In the genomic region with DNA sequence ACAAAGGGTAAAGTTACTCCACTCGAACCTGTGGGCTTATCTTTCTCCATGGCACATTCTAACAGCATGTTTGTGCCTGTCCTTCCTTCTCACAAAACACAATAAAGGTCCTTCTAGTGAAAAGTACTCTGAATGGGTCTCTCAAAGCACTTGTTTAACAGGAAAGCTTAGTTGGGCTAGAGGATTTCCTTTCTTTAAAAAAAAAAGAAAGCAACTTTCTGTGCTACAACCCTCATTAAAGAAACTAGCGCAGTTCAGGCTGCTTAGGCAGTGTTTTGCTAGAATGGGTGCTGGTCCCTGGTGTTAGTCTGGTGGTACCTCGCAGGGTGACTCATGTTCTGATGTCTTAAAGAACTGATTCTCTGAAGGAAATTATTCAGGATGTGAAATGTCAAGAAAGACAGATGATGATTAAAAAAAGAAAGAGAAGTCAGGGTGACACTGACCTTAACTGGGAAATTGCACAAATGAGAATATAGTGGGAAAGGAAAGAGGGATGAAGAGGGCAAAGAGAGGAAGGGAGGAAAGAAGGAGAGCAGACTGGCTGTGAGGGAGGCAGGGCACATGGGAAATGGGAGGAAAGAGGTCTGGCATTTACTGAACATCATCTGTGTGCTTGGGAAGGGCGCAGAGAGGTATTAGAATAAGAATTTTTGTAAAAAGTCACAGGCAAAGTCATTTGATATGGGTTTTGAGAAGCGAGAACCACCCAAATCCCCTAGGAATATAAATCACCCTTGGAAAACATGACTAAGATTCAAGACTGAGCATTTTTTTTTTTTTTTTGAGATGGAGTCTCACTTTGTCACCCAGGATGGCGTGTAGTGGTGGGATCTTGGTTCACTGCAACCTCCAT, we compare ENCODE assay signal across 9 cellular contexts.
DNase-seq lines count a peak whose midpoint lies in the region; ATAC-seq, FAIRE-seq and TF ChIP-seq lines count a peak whose summit lies in the region.
"Had no signal": no experiment of that assay in that cellular context is flagged by ENCODE, and none has a peak within 500 bp of the region (broad histone marks: within the 10 kb centered on the region; RNA-seq: fewer than 3 reads in every experiment).

No MANE protein-coding gene starts in this region.

- no peak overlapping the region for H3K4me3 ChIP-seq in astrocyte (ENCODE audit: insufficient read depth, low read depth, low read length)

- FAIRE-seq in HTR-8/SVneo (lab: Jason Lieb, UNC): no peak
- no peak for FAIRE-seq in astrocyte (lab: Jason Lieb, UNC)

- peaks cover 8% of the 10 kb centered on the region for H3K4me1 Mint-ChIP-seq in astrocyte (ENCODE audit: low read depth, unreplicated experiment)
- H3K4me1 Mint-ChIP-seq in stimulated activated naive B cell treated with anti-CD40 and anti-IgM and Interleukin-4, amounts not matched to agents 10 μg/mL and 1 μg/mL and 100 μg/mL, for 72 hours: peaks cover 35 to 54% of the 10 kb centered on the region in 2 donors
- H3K4me1 Mint-ChIP-seq: brain had no signal

- peaks cover 2% of the 10 kb centered on the region for H3K9me3 Mint-ChIP-seq in astrocyte (ENCODE audit: unreplicated experiment)
- peaks cover 4 to 7% of the 10 kb centered on the region in 2 donors for H3K9me3 Mint-ChIP-seq in stimulated activated naive B cell treated with anti-CD40 and anti-IgM and Interleukin-4, amounts not matched to agents 10 μg/mL and 1 μg/mL and 100 μg/mL, for 72 hours

- H3K27ac ChIP-seq in astrocyte (ENCODE audit: low read depth, low read length): peak overlapping the region; percentile 43

- peak overlapping the region; percentile 72 for H3K4me2 ChIP-seq in astrocyte (ENCODE audit: low read length)

- no peak overlapping the region for H3K4me3 Mint-ChIP-seq in astrocyte (ENCODE audit: unreplicated experiment)
- H3K4me3 Mint-ChIP-seq in stimulated activated naive B cell treated with anti-CD40 and anti-IgM and Interleukin-4, amounts not matched to agents 10 μg/mL and 1 μg/mL and 100 μg/mL, for 72 hours: peak overlapping the region; percentile 27 to 57

- no peaks in the 10 kb centered on the region for H3K27me3 Mint-ChIP-seq in astrocyte (ENCODE audit: low read depth, unreplicated experiment)
- H3K27me3 Mint-ChIP-seq in stimulated activated naive B cell treated with anti-CD40 and anti-IgM and Interleukin-4, amounts not matched to agents 10 μg/mL and 1 μg/mL and 100 μg/mL, for 72 hours: no peaks in the 10 kb centered on the region
- H3K27me3 Mint-ChIP-seq: brain had no signal

- no peak for TF ChIP-seq CTCF in astrocyte (IDR thresholded peaks at IDR 0.05; ENCODE audit: insufficient read depth, low read depth, low read length)

- H3K36me3 ChIP-seq in astrocyte (ENCODE audit: insufficient read depth, low read length): peaks cover 24% of the 10 kb centered on the region

- no peaks in the 10 kb centered on the region for H3K27me3 ChIP-seq in astrocyte (ENCODE audit: insufficient read depth, low read length)

- H3K9ac ChIP-seq in astrocyte (ENCODE audit: low read length): peak overlapping the region; percentile 49

- H3K36me3 Mint-ChIP-seq in astrocyte (ENCODE audit: low read depth, unreplicated experiment): peaks cover 9% of the 10 kb centered on the region
- H3K36me3 Mint-ChIP-seq in stimulated activated naive B cell treated with anti-CD40 and anti-IgM and Interleukin-4, amounts not matched to agents 10 μg/mL and 1 μg/mL and 100 μg/mL, for 72 hours: peaks cover 0 to 13% of the 10 kb centered on the region in 2 donors

- H3K27ac Mint-ChIP-seq in astrocyte (ENCODE audit: unreplicated experiment): no peak overlapping the region
- peak overlapping the region; percentile 74 for H3K27ac Mint-ChIP-seq in stimulated activated naive B cell treated with anti-CD40 and anti-IgM and Interleukin-4, amounts not matched to agents 10 μg/mL and 1 μg/mL and 100 μg/mL, for 72 hours

- no peaks in the 10 kb centered on the region for H3K9me3 ChIP-seq in astrocyte (ENCODE audit: insufficient read depth, low read depth, low read length)

- DNase-seq in HTR-8/SVneo (ENCODE audit: insufficient read length, low spot score) (peak; percentile 20), astrocyte (ENCODE audit: low read depth) (peak; percentile 71), hepatic stellate cell (ENCODE audit: low spot score) (peak; percentile 37), NCI-H2196 (lab: John Stamatoyannopoulos, UW; ENCODE audit: unreplicated experiment) (no peak)
- no peak for DNase-seq in stimulated activated naive B cell treated with anti-CD40 and anti-IgM and Interleukin-4, amounts not matched to agents 10 μg/mL and 1 μg/mL and 100 μg/mL, for 72 hours
- no peak for DNase-seq in activated CD4-positive, CD25-positive, alpha-beta regulatory T cell (lab: John Stamatoyannopoulos, UW)

- peak; percentile 93 to 96 for ATAC-seq in stimulated activated naive B cell treated with anti-CD40 and anti-IgM and Interleukin-4, amounts not matched to agents 10 μg/mL and 1 μg/mL and 100 μg/mL, for 72 hours (replicated peaks)
- no peak for ATAC-seq in GM21526 (IDR thresholded peaks at IDR 0.05; ENCODE audit: low FRiP score, unreplicated experiment)
- ATAC-seq: Panc1 had no signal

- H3K4me1 ChIP-seq in astrocyte (ENCODE audit: insufficient read depth, low read length): peaks cover 14% of the 10 kb centered on the region

- no peak overlapping the region for H2AFZ ChIP-seq in astrocyte (ENCODE audit: low read depth, low read length)

- peaks cover 47% of the 10 kb centered on the region for H3K79me2 ChIP-seq in astrocyte (ENCODE audit: insufficient read depth, low read length)

- H4K20me1 ChIP-seq in astrocyte (ENCODE audit: insufficient read depth, low read length): peaks cover 15% of the 10 kb centered on the region

Comparison
In these comparisons a context has a peak if more than half of its experiments do, and no peak if none do; other contexts are left out.
1. DNase-seq: peak in HTR-8/SVneo (single experiment), astrocyte (single experiment) and hepatic stellate cell (single experiment); none in stimulated activated naive B cell treated with anti-CD40 and anti-IgM and Interleukin-4, amounts not matched to agents 10 μg/mL and 1 μg/mL and 100 μg/mL, for 72 hours (single experiment), NCI-H2196 (single experiment) and activated CD4-positive, CD25-positive, alpha-beta regulatory T cell (0 of 4).